15 cellular contexts compared by ENCODE assay signal in the genomic region with DNA sequence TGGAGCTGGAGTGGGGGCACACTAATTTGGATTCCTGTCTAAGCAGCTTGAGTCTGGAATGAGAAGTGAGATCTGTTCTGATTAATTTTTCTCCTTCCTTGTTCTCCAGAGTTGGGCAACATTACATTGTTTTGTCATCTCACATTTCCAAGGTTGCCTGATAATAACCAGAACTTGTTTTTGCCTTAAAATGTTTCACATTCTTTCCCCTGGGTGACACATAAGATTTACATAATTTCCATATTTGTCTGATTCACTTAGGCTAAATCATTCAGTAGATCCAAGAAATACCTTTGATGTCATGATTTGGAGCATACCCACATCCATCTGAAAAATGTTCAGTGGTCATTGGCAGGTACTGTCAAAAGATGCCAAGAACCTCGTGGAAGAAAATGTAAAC.
DNase-seq lines count a peak whose midpoint lies in the region; TF ChIP-seq lines count a peak whose summit lies in the region.
"Had no signal": no experiment of that assay in that cellular context is flagged by ENCODE, and none has a peak within 500 bp of the region (broad histone marks: within the 10 kb centered on the region; RNA-seq: fewer than 3 reads in every experiment).

No MANE protein-coding gene starts in this region.

- H3K4me1 Mint-ChIP-seq in activated T-cell treated with anti-CD3 and anti-CD28 coated beads, Interleukin-2, amount 50 U/mL, for 24 hours (ENCODE audit: low read depth) = peaks cover 55% of the 10 kb centered on the region
- H3K4me1 Mint-ChIP-seq in stimulated activated naive CD8-positive, alpha-beta T cell treated with anti-CD3 and anti-CD28 coated beads, Interleukin-15, Interleukin-2, amounts not matched to agents 100 ng/mL and 50 ng/mL, for 24 hours (ENCODE audit: low read depth) = peaks cover 73% of the 10 kb centered on the region
- peaks cover 6% of the 10 kb centered on the region for H3K4me1 Mint-ChIP-seq in endothelial cell (ENCODE audit: unreplicated experiment)
- peaks cover 15% of the 10 kb centered on the region for H3K4me1 Mint-ChIP-seq in endodermal cell
- H3K4me1 Mint-ChIP-seq: naive B cell had no signal

- no peak for DNase-seq in activated T-cell treated with anti-CD3 and anti-CD28 coated beads, Interleukin-2, amount 50 U/mL, for 24 hours
- DNase-seq in activated T-cell treated with anti-CD3 and anti-CD28 coated beads, Interleukin-2, amount 50 U/mL, for 1 hour = no peak
- DNase-seq in adipocyte (ENCODE audit: low read depth) (peak; percentile 94), hepatic stellate cell (ENCODE audit: low spot score) (peak; percentile 23), endothelial cell (ENCODE audit: low spot score) (no peak), endodermal cell (no peak), T1000 (lab: John Stamatoyannopoulos, UW) (no peak)
- DNase-seq: ACHN; activated CD4-positive, alpha-beta T cell treated with anti-CD3 and anti-CD28 coated beads for 4 hours; adrenal gland; heart left ventricle; naive B cell; RPMI8226 had no signal

- peaks cover 6% of the 10 kb centered on the region for H3K9me3 Mint-ChIP-seq in activated T-cell treated with anti-CD3 and anti-CD28 coated beads, Interleukin-2, amount 50 U/mL, for 24 hours
- peaks cover 5% of the 10 kb centered on the region for H3K9me3 Mint-ChIP-seq in stimulated activated naive CD8-positive, alpha-beta T cell treated with anti-CD3 and anti-CD28 coated beads, Interleukin-15, Interleukin-2, amounts not matched to agents 100 ng/mL and 50 ng/mL, for 24 hours
- H3K9me3 Mint-ChIP-seq in endothelial cell (ENCODE audit: unreplicated experiment) (no peaks in the 10 kb centered on the region), endodermal cell (peaks cover 4% of the 10 kb centered on the region)

- H3K36me3 ChIP-seq in adipocyte (ENCODE audit: control insufficient read depth, insufficient read depth, low read length, severe bottlenecking) (no peaks in the 10 kb centered on the region), endodermal cell (ENCODE audit: control insufficient read depth, insufficient read depth, low read length) (no peaks in the 10 kb centered on the region)
- H3K36me3 ChIP-seq: adrenal gland, heart left ventricle had no signal

- no peaks in the 10 kb centered on the region for H3K27me3 Mint-ChIP-seq in activated T-cell treated with anti-CD3 and anti-CD28 coated beads, Interleukin-2, amount 50 U/mL, for 24 hours
- H3K27me3 Mint-ChIP-seq in stimulated activated naive CD8-positive, alpha-beta T cell treated with anti-CD3 and anti-CD28 coated beads, Interleukin-15, Interleukin-2, amounts not matched to agents 100 ng/mL and 50 ng/mL, for 24 hours = no peaks in the 10 kb centered on the region
- H3K27me3 Mint-ChIP-seq in endothelial cell (ENCODE audit: unreplicated experiment) = peaks cover 3% of the 10 kb centered on the region
- H3K27me3 Mint-ChIP-seq in endodermal cell (ENCODE audit: insufficient read depth) = no peaks in the 10 kb centered on the region

- no peak overlapping the region for H3K27ac ChIP-seq in endodermal cell (ENCODE audit: low read depth, low read length)
- H3K27ac ChIP-seq: HL-60 had no signal

- no peak for TF ChIP-seq CTCF in endothelial cell (IDR thresholded peaks at IDR 0.05; ENCODE audit: unreplicated experiment)
- TF ChIP-seq CTCF in endodermal cell (conservative IDR thresholded peaks at IDR 0.05) = no peak

- H3K4me3 Mint-ChIP-seq in activated T-cell treated with anti-CD3 and anti-CD28 coated beads, Interleukin-2, amount 50 U/mL, for 24 hours = no peak overlapping the region
- no peak overlapping the region for H3K4me3 Mint-ChIP-seq in stimulated activated naive CD8-positive, alpha-beta T cell treated with anti-CD3 and anti-CD28 coated beads, Interleukin-15, Interleukin-2, amounts not matched to agents 100 ng/mL and 50 ng/mL, for 24 hours
- H3K4me3 Mint-ChIP-seq in endothelial cell (ENCODE audit: unreplicated experiment) (no peak overlapping the region), endodermal cell (no peak overlapping the region)
- H3K4me3 Mint-ChIP-seq: naive B cell had no signal

- H3K9ac ChIP-seq in adipocyte (ENCODE audit: low read length) = peak overlapping the region; percentile 80
- H3K9ac ChIP-seq in endodermal cell (ENCODE audit: extremely low read depth, low read length, poor library complexity, severe bottlenecking) = no peak overlapping the region

- H3K9me3 ChIP-seq in adipocyte (ENCODE audit: control insufficient read depth, low read length) = no peaks in the 10 kb centered on the region
- H3K9me3 ChIP-seq in endodermal cell (ENCODE audit: control insufficient read depth, low read length) = no peaks in the 10 kb centered on the region
- H3K9me3 ChIP-seq: adrenal gland had no signal

- peak overlapping the region; percentile 30 for H3K27ac Mint-ChIP-seq in activated T-cell treated with anti-CD3 and anti-CD28 coated beads, Interleukin-2, amount 50 U/mL, for 24 hours
- peak overlapping the region; percentile 53 for H3K27ac Mint-ChIP-seq in stimulated activated naive CD8-positive, alpha-beta T cell treated with anti-CD3 and anti-CD28 coated beads, Interleukin-15, Interleukin-2, amounts not matched to agents 100 ng/mL and 50 ng/mL, for 24 hours
- H3K27ac Mint-ChIP-seq in endothelial cell (ENCODE audit: unreplicated experiment) (no peak overlapping the region), endodermal cell (no peak overlapping the region)
- H3K27ac Mint-ChIP-seq: naive B cell had no signal

- H3K36me3 Mint-ChIP-seq in activated T-cell treated with anti-CD3 and anti-CD28 coated beads, Interleukin-2, amount 50 U/mL, for 24 hours (ENCODE audit: low read depth) = peaks cover 4% of the 10 kb centered on the region
- peaks cover 7% of the 10 kb centered on the region for H3K36me3 Mint-ChIP-seq in stimulated activated naive CD8-positive, alpha-beta T cell treated with anti-CD3 and anti-CD28 coated beads, Interleukin-15, Interleukin-2, amounts not matched to agents 100 ng/mL and 50 ng/mL, for 24 hours (ENCODE audit: low read depth)
- H3K36me3 Mint-ChIP-seq in endothelial cell (ENCODE audit: low read depth, unreplicated experiment) (no peaks in the 10 kb centered on the region), endodermal cell (ENCODE audit: low read depth) (peaks cover 3% of the 10 kb centered on the region)
- H3K36me3 Mint-ChIP-seq: naive B cell had no signal

- peaks cover 43% of the 10 kb centered on the region for H3K4me1 ChIP-seq in adipocyte (ENCODE audit: control insufficient read depth, insufficient read depth, low read length)
- peaks cover 11% of the 10 kb centered on the region for H3K4me1 ChIP-seq in endodermal cell (ENCODE audit: control insufficient read depth, insufficient read depth, low read length)

- H3K27me3 ChIP-seq in adipocyte (replicated peaks; ENCODE audit: control insufficient read depth, insufficient read depth, low read length) (no peaks in the 10 kb centered on the region), endodermal cell (ENCODE audit: control insufficient read depth, insufficient read depth, low read length, poor library complexity, severe bottlenecking) (no peaks in the 10 kb centered on the region)
- H3K27me3 ChIP-seq: adrenal gland, heart left ventricle had no signal

- no peak overlapping the region for H3K4me3 ChIP-seq in adipocyte (ENCODE audit: low read length)
- H3K4me3 ChIP-seq in endodermal cell (ENCODE audit: low read length) = no peak overlapping the region
- H3K4me3 ChIP-seq: adrenal gland, heart left ventricle had no signal

- WGBS in endodermal cell (ENCODE audit: insufficient coverage in 1 of 2, insufficient read length in 1 of 2), 2 experiments = 89 to 95% methylated on average over 1 of the region's 1 CpG

Comparison
In these comparisons a context has a peak if more than half of its experiments do, and no peak if none do; other contexts are left out.
1. DNase-seq: peak in adipocyte (single experiment) and hepatic stellate cell (single experiment); none in activated T-cell treated with anti-CD3 and anti-CD28 coated beads, Interleukin-2, amount 50 U/mL, for 24 hours (single experiment), activated T-cell treated with anti-CD3 and anti-CD28 coated beads, Interleukin-2, amount 50 U/mL, for 1 hour (single experiment), endothelial cell (single experiment), endodermal cell (single experiment) and T1000 (single experiment).
2. H3K27ac Mint-ChIP-seq: peak in activated T-cell treated with anti-CD3 and anti-CD28 coated beads, Interleukin-2, amount 50 U/mL, for 24 hours (single experiment) and stimulated activated naive CD8-positive, alpha-beta T cell treated with anti-CD3 and anti-CD28 coated beads, Interleukin-15, Interleukin-2, amounts not matched to agents 100 ng/mL and 50 ng/mL, for 24 hours (single experiment); none in endothelial cell (single experiment) and endodermal cell (single experiment).